ENCODE assay signal across 1 cellular context in genomic region chr13:108859202-108860012, GRCh38.
TF ChIP-seq lines count a peak whose summit lies in the region.

No MANE protein-coding gene starts in this region.

TF ChIP-seq in GM23338, 12 proteins besides CTCF, POLR2A, EP300 and RAD21 (continued from another document):
- TF ChIP-seq ZNF462 (CRISPR knock-in tag; IDR thresholded peaks at IDR 0.05), result no peak
